In genomic region chr1:51203874-51204245, GRCh38 we compare ENCODE assay signal across 21 cellular contexts.
"Had no signal": no experiment of that assay in that cellular context is flagged by ENCODE, and none has a peak within 500 bp of the region (broad histone marks: within the 10 kb centered on the region; RNA-seq: fewer than 3 reads in every experiment).

No MANE protein-coding gene starts in this region.

- ATAC-seq: heart right ventricle; pancreas; right cardiac atrium; stimulated activated effector memory CD8-positive, alpha-beta T cell treated with anti-CD3 and anti-CD28 coated beads, Interleukin-12 subunit alpha, Interleukin-12 subunit beta, amount 100 ng/mL, for 72 hours had no signal

- H3K4me1 ChIP-seq: heart right ventricle, pancreas, tibial artery, upper lobe of left lung, uterus had no signal

- H3K36me3 ChIP-seq: heart right ventricle, pancreas, tibial artery, upper lobe of left lung, uterus had no signal

- H3K4me3 ChIP-seq: dorsolateral prefrontal cortex, heart right ventricle, pancreas, tibial artery, upper lobe of left lung, uterus had no signal

- H3K9me3 ChIP-seq: heart right ventricle, pancreas, tibial artery, upper lobe of left lung, uterus had no signal

- H3K27me3 ChIP-seq: dorsolateral prefrontal cortex, heart right ventricle, pancreas, tibial artery, upper lobe of left lung, uterus had no signal

- H3K27ac Mint-ChIP-seq: nephron; progenitor cell of endocrine pancreas; stimulated activated effector memory CD8-positive, alpha-beta T cell treated with anti-CD3 and anti-CD28 coated beads, Interleukin-12 subunit alpha, Interleukin-12 subunit beta, amount 100 ng/mL, for 72 hours had no signal

- H3K4me1 Mint-ChIP-seq: naive B cell; nephron; stimulated activated effector memory CD8-positive, alpha-beta T cell treated with anti-CD3 and anti-CD28 coated beads, Interleukin-12 subunit alpha, Interleukin-12 subunit beta, amount 100 ng/mL, for 72 hours had no signal

- H3K36me3 Mint-ChIP-seq: naive B cell; stimulated activated effector memory CD8-positive, alpha-beta T cell treated with anti-CD3 and anti-CD28 coated beads, Interleukin-12 subunit alpha, Interleukin-12 subunit beta, amount 100 ng/mL, for 72 hours had no signal

- H3K9me3 Mint-ChIP-seq: naive B cell; nephron; stimulated activated effector memory CD8-positive, alpha-beta T cell treated with anti-CD3 and anti-CD28 coated beads, Interleukin-12 subunit alpha, Interleukin-12 subunit beta, amount 100 ng/mL, for 72 hours had no signal

- H3K27me3 Mint-ChIP-seq: naive B cell, progenitor cell of endocrine pancreas had no signal

- H3K4me3 Mint-ChIP-seq: naive B cell; nephron; stimulated activated effector memory CD8-positive, alpha-beta T cell treated with anti-CD3 and anti-CD28 coated beads, Interleukin-12 subunit alpha, Interleukin-12 subunit beta, amount 100 ng/mL, for 72 hours had no signal

- H3K27ac ChIP-seq: dorsolateral prefrontal cortex, heart right ventricle, pancreas, tibial artery, upper lobe of left lung, uterus had no signal

- DNase-seq: dorsolateral prefrontal cortex; effector CD8-positive, alpha-beta T cell; heart right ventricle; hypothalamus; kidney glomerular epithelial cell; mesendoderm; naive B cell; occipital lobe; pancreas; right cardiac atrium; small intestine; stimulated activated CD4-positive, alpha-beta T cell treated with anti-CD3 and anti-CD28 coated beads, Interleukin-12 subunit alpha, Interleukin-12 subunit beta, amount 100 ng/mL, for 4 hours; stimulated activated CD4-positive, alpha-beta T cell treated with anti-CD3 and anti-CD28 coated beads, Interleukin-4, amount 100 ng/mL, for 1 hour; stimulated activated CD8-positive, alpha-beta memory T cell treated with anti-CD3 and anti-CD28 coated beads, Interleukin-4, amount 100 ng/mL, for 48 hours; stimulated activated naive CD8-positive, alpha-beta T cell treated with anti-CD3 and anti-CD28 coated beads, Interleukin-15, Interleukin-2, amounts not matched to agents 100 U/mL and 50 U/mL, for 24 hours; tibial artery; upper lobe of left lung; uterus had no signal
